Comparison of ENCODE assay signal across 17 cellular contexts in the genomic region with DNA sequence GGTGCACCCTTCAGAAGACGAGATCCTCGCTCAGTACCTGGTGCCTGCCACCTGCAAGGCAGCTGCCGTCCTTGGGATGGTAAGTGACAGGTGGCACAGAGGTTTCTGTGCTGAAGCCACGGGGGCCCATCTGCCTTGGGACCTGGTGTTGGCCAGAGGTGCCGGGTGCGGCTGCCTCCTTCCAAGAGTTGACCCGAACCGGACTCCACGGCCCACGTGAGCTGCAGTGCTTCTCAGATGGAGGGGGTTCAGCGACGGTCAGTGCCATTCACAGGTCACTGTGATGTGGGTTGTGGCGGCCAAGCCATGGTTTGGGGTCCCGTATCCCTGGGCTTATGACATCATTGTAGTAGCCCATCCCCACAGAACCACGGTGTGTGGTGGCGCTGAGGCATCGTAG. TPM values are rescaled to one million over a fixed set of nuclear protein-coding genes. Genes with fewer than 3 reads are reported as not detected.
DNase-seq lines count a peak whose midpoint lies in the region; ATAC-seq, FAIRE-seq and TF ChIP-seq lines count a peak whose summit lies in the region.
"Had no signal": no experiment of that assay in that cellular context is flagged by ENCODE, and none has a peak within 500 bp of the region (broad histone marks: within the 10 kb centered on the region; RNA-seq: fewer than 3 reads in every experiment).

No MANE protein-coding gene starts in this region.

- H3K9me3 ChIP-seq in T-helper 17 cell (ENCODE audit: control insufficient read depth, low read length, poor library complexity, severe bottlenecking) (no peaks in the 10 kb centered on the region), right lobe of liver (no peaks in the 10 kb centered on the region)
- H3K9me3 ChIP-seq: A549, BLaER1, Caco-2 had no signal

- no peaks in the 10 kb centered on the region for H3K4me1 ChIP-seq in right lobe of liver
- H3K4me1 ChIP-seq: A549, BLaER1, Caco-2 had no signal

- TF ChIP-seq CTCF in bronchial epithelial cell (IDR thresholded peaks at IDR 0.05; ENCODE audit: insufficient read depth, low read length, severe bottlenecking): no peak
- no peak for TF ChIP-seq CTCF in right lobe of liver (IDR thresholded peaks at IDR 0.05)

- peaks cover 7% of the 10 kb centered on the region for H3K9me3 Mint-ChIP-seq in activated naive CD4-positive, alpha-beta T cell treated with anti-CD3 and anti-CD28 coated beads, Interleukin-2, amount 10 ng/mL, durations not matched to agents 7 days and 5 days
- H3K9me3 Mint-ChIP-seq: CD8-positive, alpha-beta memory T cell; IgD-negative memory B cell had no signal

- no peak for TF ChIP-seq POLR2A in right lobe of liver (IDR thresholded peaks at IDR 0.05)

- CTCF ChIA-PET in activated naive CD4-positive, alpha-beta T cell treated with anti-CD3 and anti-CD28 coated beads, Interleukin-2, amount 10 ng/mL, durations not matched to agents 7 days and 5 days (lab: Charles Lee): interaction anchor here (0.9 kb wide), 1 partner anchor 36 kb away, joined by 3 read pairs; no protein-coding TSS in a partner anchor

- no peaks in the 10 kb centered on the region for H3K27me3 ChIP-seq in bronchial epithelial cell (ENCODE audit: control insufficient read depth, insufficient read depth, low read length)
- H3K27me3 ChIP-seq in right lobe of liver: no peaks in the 10 kb centered on the region
- H3K27me3 ChIP-seq: BLaER1 had no signal

- H3K27ac ChIP-seq in right lobe of liver: no peak overlapping the region
- H3K27ac ChIP-seq: A549, BLaER1 had no signal

- ATAC-seq in T-helper 17 cell (no peak), right lobe of liver (no peak)
- ATAC-seq: A549, HCT116 had no signal

- H3K4me3 ChIP-seq in bronchial epithelial cell (ENCODE audit: low read depth, low read length) (no peak overlapping the region), right lobe of liver (no peak overlapping the region)
- H3K4me3 ChIP-seq: A549, BLaER1 had no signal

- FAIRE-seq in bronchial epithelial cell (lab: Jason Lieb, UNC): peak; percentile 13
- FAIRE-seq: A549, GM19239, H54 had no signal

- peak overlapping the region; percentile 87 for H3K27ac Mint-ChIP-seq in T-helper 17 cell
- no peak overlapping the region for H3K27ac Mint-ChIP-seq in activated naive CD4-positive, alpha-beta T cell treated with anti-CD3 and anti-CD28 coated beads, Interleukin-2, amount 10 ng/mL, durations not matched to agents 7 days and 5 days
- H3K27ac Mint-ChIP-seq: IgD-negative memory B cell had no signal

- WGBS in right lobe of liver (ENCODE audit: insufficient coverage, low coverage, low lambda C conversion rate, missing lambda C conversion rate): 100% methylated on average over 3 of the region's 17 CpGs

- intact Hi-C loops in right lobe of liver (cut with DNase I): no loop called here
- intact Hi-C loops in posterior vena cava (cut with DNase I): loop anchor here in 1 of 2 donors (5.0 kb wide), 1 partner anchor 173 kb away; no protein-coding TSS in a partner anchor

- H3K36me3 Mint-ChIP-seq in T-helper 17 cell (ENCODE audit: low read depth): peaks cover 16% of the 10 kb centered on the region
- peaks cover 53% of the 10 kb centered on the region for H3K36me3 Mint-ChIP-seq in activated naive CD4-positive, alpha-beta T cell treated with anti-CD3 and anti-CD28 coated beads, Interleukin-2, amount 10 ng/mL, durations not matched to agents 7 days and 5 days

- H3K27me3 Mint-ChIP-seq in T-helper 17 cell: no peaks in the 10 kb centered on the region
- no peaks in the 10 kb centered on the region for H3K27me3 Mint-ChIP-seq in activated naive CD4-positive, alpha-beta T cell treated with anti-CD3 and anti-CD28 coated beads, Interleukin-2, amount 10 ng/mL, durations not matched to agents 7 days and 5 days
- H3K27me3 Mint-ChIP-seq: IgD-negative memory B cell had no signal

- peaks cover 26% of the 10 kb centered on the region for H3K36me3 ChIP-seq in bronchial epithelial cell (ENCODE audit: control insufficient read depth, insufficient read depth, low read length)
- peaks cover 0 to 60% (median 26%) of the 10 kb centered on the region in 4 donors for H3K36me3 ChIP-seq in right lobe of liver

- no peak overlapping the region for H3K4me3 Mint-ChIP-seq in T-helper 17 cell
- H3K4me3 Mint-ChIP-seq in activated naive CD4-positive, alpha-beta T cell treated with anti-CD3 and anti-CD28 coated beads, Interleukin-2, amount 10 ng/mL, durations not matched to agents 7 days and 5 days: no peak overlapping the region
- H3K4me3 Mint-ChIP-seq: CD8-positive, alpha-beta memory T cell; IgD-negative memory B cell had no signal

- DNase-seq in T-helper 17 cell (no peak), bronchial epithelial cell (ENCODE audit: low read depth) (no peak), right lobe of liver (peak in 2 of 3 donors; percentile 13 to 49), posterior vena cava (ENCODE audit: low spot score) (peak; percentile 71), H4 (ENCODE audit: low spot score) (no peak), DMS153 (lab: John Stamatoyannopoulos, UW) (no peak)
- no peak for DNase-seq in activated naive CD4-positive, alpha-beta T cell treated with anti-CD3 and anti-CD28 coated beads, Interleukin-2, amount 10 ng/mL, durations not matched to agents 7 days and 5 days
- DNase-seq: Caco-2; CD8-positive, alpha-beta memory T cell; DMS53; GF-D8 had no signal

- H3K4me1 Mint-ChIP-seq in T-helper 17 cell: peaks cover 8% of the 10 kb centered on the region
- peaks cover 4% of the 10 kb centered on the region for H3K4me1 Mint-ChIP-seq in activated naive CD4-positive, alpha-beta T cell treated with anti-CD3 and anti-CD28 coated beads, Interleukin-2, amount 10 ng/mL, durations not matched to agents 7 days and 5 days
- H3K4me1 Mint-ChIP-seq: CD8-positive, alpha-beta memory T cell had no signal

RNA-seq across cellular contexts. Expression of gene MSANTD1, which starts 19.0 kb away (rescaled TPM):
- total RNA-seq in T-helper 17 cell (1 to 10 TPM; 1.5 to 1.7 TPM), bronchial epithelial cell (0.26 and 0.64 TPM in 2 replicates), right lobe of liver (under 1 TPM in 5 of 6 experiments, not detected in 1; 0.46 to 0.84 (median 0.64) TPM), posterior vena cava (1 to 10 TPM in 1 of 2 donors, under 1 TPM in 1; 0.71 to 1.1 TPM)
- 0.19 and 1.3 TPM in 2 replicates for total RNA-seq in H4 (2014; rRNA removed; shearing (Covaris generic))

Comparison
In these comparisons a context has a peak if more than half of its experiments do, and no peak if none do; other contexts are left out.
1. DNase-seq: peak in right lobe of liver (2 of 3) and posterior vena cava (single experiment); none in T-helper 17 cell (0 of 3), bronchial epithelial cell (single experiment), H4 (single experiment), DMS153 (single experiment) and activated naive CD4-positive, alpha-beta T cell treated with anti-CD3 and anti-CD28 coated beads, Interleukin-2, amount 10 ng/mL, durations not matched to agents 7 days and 5 days (single experiment).